In the genomic region with DNA sequence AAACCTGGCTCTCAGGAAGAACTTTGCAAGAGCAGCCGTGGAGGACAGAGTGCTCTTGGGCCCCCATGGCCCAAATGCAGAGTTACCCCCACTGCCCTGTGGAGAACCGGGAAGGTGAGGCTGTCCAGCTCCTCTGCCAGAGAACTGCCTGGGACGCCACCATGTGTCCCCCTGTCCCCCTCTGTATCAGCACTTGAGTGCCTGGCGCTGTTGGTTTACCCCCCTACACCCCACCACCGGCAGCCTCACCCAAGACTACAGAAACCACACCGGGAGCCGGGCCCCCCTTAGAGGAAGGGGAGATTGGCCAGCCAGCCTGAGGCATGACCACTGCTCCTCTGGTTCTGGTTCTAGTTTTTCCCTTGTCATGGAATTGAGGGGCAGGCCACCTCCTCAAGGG, we compare ENCODE assay signal across 1 cellular context.
TF ChIP-seq lines count a peak whose summit lies in the region.

No MANE protein-coding gene starts in this region.

TF ChIP-seq in HepG2, 621 proteins besides CTCF, POLR2A, EP300 and RAD21:
- TF ChIP-seq ZNF343 (CRISPR knock-in tag; IDR thresholded peaks at IDR 0.05) (0 out of 2 replicates have a peak, but pooled peaks have one; percentile 6), ZFP82 (CRISPR knock-in tag; IDR thresholded peaks at IDR 0.05; ENCODE audit: borderline replicate concordance) (no peak)
